Comparison of ENCODE assay signal across 1 cellular context in genomic region chr17:50950002-50950877, GRCh38.
TF ChIP-seq lines count a peak whose summit lies in the region.

No MANE protein-coding gene starts in this region.

TF ChIP-seq in H1, 55 proteins besides CTCF, POLR2A, EP300 and RAD21:
- TF ChIP-seq MAX (IDR thresholded peaks at IDR 0.05) (peak; percentile 5; the same call in 1 of the 2 replicates), KDM4A (IDR thresholded peaks at IDR 0.05; ENCODE audit: low read depth, low read length, severe bottlenecking) (no peak), TBP (IDR thresholded peaks at IDR 0.05; ENCODE audit: low read depth, low read length) (no peak), SIX5 (IDR thresholded peaks at IDR 0.05; ENCODE audit: low read depth, low read length) (no peak), SP1 (IDR thresholded peaks at IDR 0.05; ENCODE audit: low read depth, low read length) (no peak), CTBP2 (IDR thresholded peaks at IDR 0.05; ENCODE audit: borderline replicate concordance, insufficient read depth, insufficient read length, low read length) (no peak), ASH2L (IDR thresholded peaks at IDR 0.05; ENCODE audit: low read length) (no peak), GABPA (IDR thresholded peaks at IDR 0.05; ENCODE audit: borderline replicate concordance, insufficient read depth, low read length) (peak; percentile 69; the same call in 1 of the 2 replicates), CEBPB (IDR thresholded peaks at IDR 0.05; ENCODE audit: low read depth, low read length) (no peak), SUZ12 (IDR thresholded peaks at IDR 0.05; ENCODE audit: low read length) (no peak), NANOG (IDR thresholded peaks at IDR 0.05; ENCODE audit: insufficient read depth, low read depth, low read length, poor library complexity, severe bottlenecking) (no peak), RBBP5 (IDR thresholded peaks at IDR 0.05; ENCODE audit: borderline replicate concordance, low read depth, low read length) (no peak; the same call in 1 of the 2 replicates), TEAD4 (IDR thresholded peaks at IDR 0.05; ENCODE audit: low read depth, low read length) (no peak), CHD1 (IDR thresholded peaks at IDR 0.05; ENCODE audit: low read depth, low read length) (no peak), PHF8 (conservative IDR thresholded peaks at IDR 0.05; ENCODE audit: low read depth, low read length) (no peak; the same call in 1 of the 2 replicates), EGR1 (IDR thresholded peaks at IDR 0.05; ENCODE audit: borderline replicate concordance, low read depth, low read length) (no peak), HDAC6 (IDR thresholded peaks at IDR 0.05; ENCODE audit: low read depth, low read length) (no peak), BACH1 (IDR thresholded peaks at IDR 0.05; ENCODE audit: low read length) (peak; percentile 32; the same call in 1 of the 2 replicates), FOSL1 (IDR thresholded peaks at IDR 0.05; ENCODE audit: insufficient read depth, low read depth, low read length) (no peak), YY1 (IDR thresholded peaks at IDR 0.05; ENCODE audit: low read depth, low read length) (peak; percentile 60; the same call in 1 of the 2 replicates), CHD7 (IDR thresholded peaks at IDR 0.05; ENCODE audit: insufficient replicate concordance, low read length) (no peak), SIN3A (conservative IDR thresholded peaks at IDR 0.05 in 1 of 2, IDR thresholded peaks at IDR 0.05 in 1 of 2; ENCODE audit: low read depth in 1 of 2, low read length in 2 of 2) (peak in 1 of 2 experiments; percentile 62; a peak in 1 of 4 replicates)
- TF ChIP-seq, protein P1, sequence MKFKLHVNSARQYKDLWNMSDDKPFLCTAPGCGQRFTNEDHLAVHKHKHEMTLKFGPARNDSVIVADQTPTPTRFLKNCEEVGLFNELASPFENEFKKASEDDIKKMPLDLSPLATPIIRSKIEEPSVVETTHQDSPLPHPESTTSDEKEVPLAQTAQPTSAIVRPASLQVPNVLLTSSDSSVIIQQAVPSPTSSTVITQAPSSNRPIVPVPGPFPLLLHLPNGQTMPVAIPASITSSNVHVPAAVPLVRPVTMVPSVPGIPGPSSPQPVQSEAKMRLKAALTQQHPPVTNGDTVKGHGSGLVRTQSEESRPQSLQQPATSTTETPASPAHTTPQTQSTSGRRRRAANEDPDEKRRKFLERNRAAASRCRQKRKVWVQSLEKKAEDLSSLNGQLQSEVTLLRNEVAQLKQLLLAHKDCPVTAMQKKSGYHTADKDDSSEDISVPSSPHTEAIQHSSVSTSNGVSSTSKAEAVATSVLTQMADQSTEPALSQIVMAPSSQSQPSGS (IDR thresholded peaks at IDR 0.05; ENCODE audit: low read length): no peak
